ENCODE assay signal across 1 cellular context in the genomic region with DNA sequence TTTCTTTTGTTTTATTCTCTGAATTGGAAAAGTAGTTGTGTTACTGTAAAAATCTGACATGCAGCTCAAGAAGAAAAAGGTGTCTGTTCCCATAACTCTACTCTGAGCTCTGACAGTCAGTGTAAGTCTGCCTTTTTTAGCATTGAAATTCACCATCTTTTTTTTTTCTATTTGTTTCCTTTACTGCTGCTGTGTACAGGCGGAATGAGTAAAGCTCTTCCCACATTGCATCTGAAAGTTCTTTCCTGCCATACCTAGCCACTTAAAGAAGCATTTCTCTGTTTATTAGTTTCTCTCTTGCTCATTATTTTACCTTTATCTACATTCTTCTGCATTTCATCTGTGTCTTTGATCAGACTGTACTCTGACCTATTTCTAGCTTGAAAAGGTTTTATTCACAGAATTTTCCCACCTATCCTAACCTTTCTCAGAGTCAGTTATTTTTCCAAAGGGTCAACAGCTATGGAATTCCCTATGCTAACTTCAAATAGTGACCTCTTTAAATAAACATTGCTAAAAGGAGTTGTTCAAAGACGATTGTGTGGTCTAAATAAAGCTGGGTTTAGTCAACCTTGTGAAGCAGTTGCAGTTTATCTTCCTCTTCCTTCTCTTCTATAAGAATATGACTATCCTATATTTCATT.
TF ChIP-seq lines count a peak whose summit lies in the region.

No MANE protein-coding gene starts in this region.

TF ChIP-seq in HepG2, 621 proteins besides CTCF, POLR2A, EP300 and RAD21 (continued from another document and continues in another):
- TF ChIP-seq DMAP1 (CRISPR knock-in tag; IDR thresholded peaks at IDR 0.05), result peak; percentile 62
- TF ChIP-seq RARA (CRISPR knock-in tag; IDR thresholded peaks at IDR 0.05), result peak; percentile 97
- TF ChIP-seq HOXA5 (CRISPR knock-in tag; IDR thresholded peaks at IDR 0.05), result peak; percentile 63; the same call in 1 of the 2 replicates
- no peak for TF ChIP-seq TCF12 (IDR thresholded peaks at IDR 0.05)
- peak; percentile 66; the same call in 1 of the 2 replicates for TF ChIP-seq TCF12 (CRISPR knock-in tag; IDR thresholded peaks at IDR 0.05)
- TF ChIP-seq, protein P1, sequence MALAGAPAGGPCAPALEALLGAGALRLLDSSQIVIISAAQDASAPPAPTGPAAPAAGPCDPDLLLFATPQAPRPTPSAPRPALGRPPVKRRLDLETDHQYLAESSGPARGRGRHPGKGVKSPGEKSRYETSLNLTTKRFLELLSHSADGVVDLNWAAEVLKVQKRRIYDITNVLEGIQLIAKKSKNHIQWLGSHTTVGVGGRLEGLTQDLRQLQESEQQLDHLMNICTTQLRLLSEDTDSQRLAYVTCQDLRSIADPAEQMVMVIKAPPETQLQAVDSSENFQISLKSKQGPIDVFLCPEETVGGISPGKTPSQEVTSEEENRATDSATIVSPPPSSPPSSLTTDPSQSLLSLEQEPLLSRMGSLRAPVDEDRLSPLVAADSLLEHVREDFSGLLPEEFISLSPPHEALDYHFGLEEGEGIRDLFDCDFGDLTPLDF (CRISPR knock-in tag; IDR thresholded peaks at IDR 0.05), result peak; percentile 15; the same call in 1 of the 2 replicates
- peak; percentile 92 for TF ChIP-seq TCF7L2 (IDR thresholded peaks at IDR 0.05; ENCODE audit: low read depth, low read length)
- no peak for TF ChIP-seq NFYB (CRISPR knock-in tag; IDR thresholded peaks at IDR 0.05)
- TF ChIP-seq ZNF326 (CRISPR knock-in tag; IDR thresholded peaks at IDR 0.05; ENCODE audit: borderline replicate concordance), result no peak
- peak; percentile 87 for TF ChIP-seq ZSCAN9 (CRISPR knock-in tag; IDR thresholded peaks at IDR 0.05; ENCODE audit: borderline replicate concordance)
- TF ChIP-seq, protein P2, sequence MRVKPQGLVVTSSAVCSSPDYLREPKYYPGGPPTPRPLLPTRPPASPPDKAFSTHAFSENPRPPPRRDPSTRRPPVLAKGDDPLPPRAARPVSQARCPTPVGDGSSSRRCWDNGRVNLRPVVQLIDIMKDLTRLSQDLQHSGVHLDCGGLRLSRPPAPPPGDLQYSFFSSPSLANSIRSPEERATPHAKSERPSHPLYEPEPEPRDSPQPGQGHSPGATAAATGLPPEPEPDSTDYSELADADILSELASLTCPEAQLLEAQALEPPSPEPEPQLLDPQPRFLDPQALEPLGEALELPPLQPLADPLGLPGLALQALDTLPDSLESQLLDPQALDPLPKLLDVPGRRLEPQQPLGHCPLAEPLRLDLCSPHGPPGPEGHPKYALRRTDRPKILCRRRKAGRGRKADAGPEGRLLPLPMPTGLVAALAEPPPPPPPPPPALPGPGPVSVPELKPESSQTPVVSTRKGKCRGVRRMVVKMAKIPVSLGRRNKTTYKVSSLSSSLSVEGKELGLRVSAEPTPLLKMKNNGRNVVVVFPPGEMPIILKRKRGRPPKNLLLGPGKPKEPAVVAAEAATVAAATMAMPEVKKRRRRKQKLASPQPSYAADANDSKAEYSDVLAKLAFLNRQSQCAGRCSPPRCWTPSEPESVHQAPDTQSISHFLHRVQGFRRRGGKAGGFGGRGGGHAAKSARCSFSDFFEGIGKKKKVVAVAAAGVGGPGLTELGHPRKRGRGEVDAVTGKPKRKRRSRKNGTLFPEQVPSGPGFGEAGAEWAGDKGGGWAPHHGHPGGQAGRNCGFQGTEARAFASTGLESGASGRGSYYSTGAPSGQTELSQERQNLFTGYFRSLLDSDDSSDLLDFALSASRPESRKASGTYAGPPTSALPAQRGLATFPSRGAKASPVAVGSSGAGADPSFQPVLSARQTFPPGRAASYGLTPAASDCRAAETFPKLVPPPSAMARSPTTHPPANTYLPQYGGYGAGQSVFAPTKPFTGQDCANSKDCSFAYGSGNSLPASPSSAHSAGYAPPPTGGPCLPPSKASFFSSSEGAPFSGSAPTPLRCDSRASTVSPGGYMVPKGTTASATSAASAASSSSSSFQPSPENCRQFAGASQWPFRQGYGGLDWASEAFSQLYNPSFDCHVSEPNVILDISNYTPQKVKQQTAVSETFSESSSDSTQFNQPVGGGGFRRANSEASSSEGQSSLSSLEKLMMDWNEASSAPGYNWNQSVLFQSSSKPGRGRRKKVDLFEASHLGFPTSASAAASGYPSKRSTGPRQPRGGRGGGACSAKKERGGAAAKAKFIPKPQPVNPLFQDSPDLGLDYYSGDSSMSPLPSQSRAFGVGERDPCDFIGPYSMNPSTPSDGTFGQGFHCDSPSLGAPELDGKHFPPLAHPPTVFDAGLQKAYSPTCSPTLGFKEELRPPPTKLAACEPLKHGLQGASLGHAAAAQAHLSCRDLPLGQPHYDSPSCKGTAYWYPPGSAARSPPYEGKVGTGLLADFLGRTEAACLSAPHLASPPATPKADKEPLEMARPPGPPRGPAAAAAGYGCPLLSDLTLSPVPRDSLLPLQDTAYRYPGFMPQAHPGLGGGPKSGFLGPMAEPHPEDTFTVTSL (CRISPR knock-in tag; IDR thresholded peaks at IDR 0.05; ENCODE audit: borderline replicate concordance), result peak; percentile 98
- TF ChIP-seq ATF7 (IDR thresholded peaks at IDR 0.05), result peak; percentile 66
- TF ChIP-seq ATF7 (CRISPR knock-in tag; IDR thresholded peaks at IDR 0.05), result no peak
- peak; percentile 97 for TF ChIP-seq TCF7 (IDR thresholded peaks at IDR 0.05; ENCODE audit: low read depth)
- peak; percentile 79 for TF ChIP-seq HHEX (CRISPR knock-in tag; IDR thresholded peaks at IDR 0.05)
- no peak for TF ChIP-seq ZFP82 (CRISPR knock-in tag; IDR thresholded peaks at IDR 0.05; ENCODE audit: borderline replicate concordance)
- TF ChIP-seq ZNF510 (CRISPR knock-in tag; IDR thresholded peaks at IDR 0.05; ENCODE audit: low read depth), result 0 out of 2 replicates have a peak, but pooled peaks have one; percentile 75
- peak; percentile 81 for TF ChIP-seq JUN (CRISPR knock-in tag; IDR thresholded peaks at IDR 0.05)
- TF ChIP-seq ZNF24 (IDR thresholded peaks at IDR 0.05), result peak; percentile 65
- TF ChIP-seq FOXA1 (IDR thresholded peaks at IDR 0.05), result peak; percentile 92
- TF ChIP-seq FOXA1 (CRISPR knock-in tag; IDR thresholded peaks at IDR 0.05), result peak; percentile 92
- peak; percentile 91 for TF ChIP-seq TEAD3 (CRISPR knock-in tag; optimal IDR thresholded peaks at IDR 0.05; ENCODE audit: borderline replicate concordance)
- no peak; the same call in 1 of the 2 replicates for TF ChIP-seq THYN1 (CRISPR knock-in tag; IDR thresholded peaks at IDR 0.05; ENCODE audit: borderline replicate concordance, low read depth)
- TF ChIP-seq FOXK1 (CRISPR knock-in tag; IDR thresholded peaks at IDR 0.05; ENCODE audit: borderline replicate concordance, low read depth), result peak; percentile 82
- peak; percentile 58; the same call in 1 of the 2 replicates for TF ChIP-seq ZSCAN20 (CRISPR knock-in tag; IDR thresholded peaks at IDR 0.05; ENCODE audit: borderline replicate concordance)
- TF ChIP-seq NCOR1 (IDR thresholded peaks at IDR 0.05; ENCODE audit: borderline replicate concordance, low read length), result peak; percentile 94
- no peak for TF ChIP-seq NONO (IDR thresholded peaks at IDR 0.05)
- 0 out of 2 replicates have a peak, but pooled peaks have one; percentile 52 for TF ChIP-seq NONO (CRISPR knock-in tag; conservative IDR thresholded peaks at IDR 0.05)
- TF ChIP-seq ZFP36L1 (CRISPR knock-in tag; IDR thresholded peaks at IDR 0.05), result peak; percentile 79; the same call in 1 of the 2 replicates
- peak; percentile 57; the same call in 1 of the 2 replicates for TF ChIP-seq YEATS4 (CRISPR knock-in tag; IDR thresholded peaks at IDR 0.05; ENCODE audit: borderline replicate concordance)
- TF ChIP-seq CBX5 (CRISPR knock-in tag; IDR thresholded peaks at IDR 0.05; ENCODE audit: borderline replicate concordance), result no peak
- TF ChIP-seq ZNF83 (CRISPR knock-in tag; IDR thresholded peaks at IDR 0.05; ENCODE audit: borderline replicate concordance), result no peak
- no peak for TF ChIP-seq ZFP36L2 (CRISPR knock-in tag; IDR thresholded peaks at IDR 0.05)
- TF ChIP-seq, protein P3, sequence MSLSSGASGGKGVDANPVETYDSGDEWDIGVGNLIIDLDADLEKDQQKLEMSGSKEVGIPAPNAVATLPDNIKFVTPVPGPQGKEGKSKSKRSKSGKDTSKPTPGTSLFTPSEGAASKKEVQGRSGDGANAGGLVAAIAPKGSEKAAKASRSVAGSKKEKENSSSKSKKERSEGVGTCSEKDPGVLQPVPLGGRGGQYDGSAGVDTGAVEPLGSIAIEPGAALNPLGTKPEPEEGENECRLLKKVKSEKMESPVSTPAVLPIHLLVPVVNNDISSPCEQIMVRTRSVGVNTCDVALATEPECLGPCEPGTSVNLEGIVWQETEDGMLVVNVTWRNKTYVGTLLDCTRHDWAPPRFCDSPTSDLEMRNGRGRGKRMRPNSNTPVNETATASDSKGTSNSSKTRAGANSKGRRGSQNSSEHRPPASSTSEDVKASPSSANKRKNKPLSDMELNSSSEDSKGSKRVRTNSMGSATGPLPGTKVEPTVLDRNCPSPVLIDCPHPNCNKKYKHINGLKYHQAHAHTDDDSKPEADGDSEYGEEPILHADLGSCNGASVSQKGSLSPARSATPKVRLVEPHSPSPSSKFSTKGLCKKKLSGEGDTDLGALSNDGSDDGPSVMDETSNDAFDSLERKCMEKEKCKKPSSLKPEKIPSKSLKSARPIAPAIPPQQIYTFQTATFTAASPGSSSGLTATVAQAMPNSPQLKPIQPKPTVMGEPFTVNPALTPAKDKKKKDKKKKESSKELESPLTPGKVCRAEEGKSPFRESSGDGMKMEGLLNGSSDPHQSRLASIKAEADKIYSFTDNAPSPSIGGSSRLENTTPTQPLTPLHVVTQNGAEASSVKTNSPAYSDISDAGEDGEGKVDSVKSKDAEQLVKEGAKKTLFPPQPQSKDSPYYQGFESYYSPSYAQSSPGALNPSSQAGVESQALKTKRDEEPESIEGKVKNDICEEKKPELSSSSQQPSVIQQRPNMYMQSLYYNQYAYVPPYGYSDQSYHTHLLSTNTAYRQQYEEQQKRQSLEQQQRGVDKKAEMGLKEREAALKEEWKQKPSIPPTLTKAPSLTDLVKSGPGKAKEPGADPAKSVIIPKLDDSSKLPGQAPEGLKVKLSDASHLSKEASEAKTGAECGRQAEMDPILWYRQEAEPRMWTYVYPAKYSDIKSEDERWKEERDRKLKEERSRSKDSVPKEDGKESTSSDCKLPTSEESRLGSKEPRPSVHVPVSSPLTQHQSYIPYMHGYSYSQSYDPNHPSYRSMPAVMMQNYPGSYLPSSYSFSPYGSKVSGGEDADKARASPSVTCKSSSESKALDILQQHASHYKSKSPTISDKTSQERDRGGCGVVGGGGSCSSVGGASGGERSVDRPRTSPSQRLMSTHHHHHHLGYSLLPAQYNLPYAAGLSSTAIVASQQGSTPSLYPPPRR (CRISPR knock-in tag; IDR thresholded peaks at IDR 0.05; ENCODE audit: borderline replicate concordance), result peak; percentile 95
- no peak; the same call in 1 of the 2 replicates for TF ChIP-seq HMG20B (CRISPR knock-in tag; conservative IDR thresholded peaks at IDR 0.05)
- TF ChIP-seq, protein P4, sequence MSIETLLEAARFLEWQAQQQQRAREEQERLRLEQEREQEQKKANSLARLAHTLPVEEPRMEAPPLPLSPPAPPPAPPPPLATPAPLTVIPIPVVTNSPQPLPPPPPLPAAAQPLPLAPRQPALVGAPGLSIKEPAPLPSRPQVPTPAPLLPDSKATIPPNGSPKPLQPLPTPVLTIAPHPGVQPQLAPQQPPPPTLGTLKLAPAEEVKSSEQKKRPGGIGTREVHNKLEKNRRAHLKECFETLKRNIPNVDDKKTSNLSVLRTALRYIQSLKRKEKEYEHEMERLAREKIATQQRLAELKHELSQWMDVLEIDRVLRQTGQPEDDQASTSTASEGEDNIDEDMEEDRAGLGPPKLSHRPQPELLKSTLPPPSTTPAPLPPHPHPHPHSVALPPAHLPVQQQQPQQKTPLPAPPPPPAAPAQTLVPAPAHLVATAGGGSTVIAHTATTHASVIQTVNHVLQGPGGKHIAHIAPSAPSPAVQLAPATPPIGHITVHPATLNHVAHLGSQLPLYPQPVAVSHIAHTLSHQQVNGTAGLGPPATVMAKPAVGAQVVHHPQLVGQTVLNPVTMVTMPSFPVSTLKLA (IDR thresholded peaks at IDR 0.05), result no peak
- peak; percentile 77; the same call in 1 of the 2 replicates for TF ChIP-seq SOX13 (IDR thresholded peaks at IDR 0.05)
- peak in 1 of 2 experiments; percentile 96; a peak in 2 of 4 replicates for TF ChIP-seq SOX13 (CRISPR knock-in tag; conservative IDR thresholded peaks at IDR 0.05 in 1 of 2, IDR thresholded peaks at IDR 0.05 in 1 of 2)
- peak; percentile 57; the same call in 1 of the 2 replicates for TF ChIP-seq SATB2 (CRISPR knock-in tag; IDR thresholded peaks at IDR 0.05)
- peak; percentile 76; the same call in 1 of the 2 replicates for TF ChIP-seq TARDBP (CRISPR knock-in tag; IDR thresholded peaks at IDR 0.05)
- 0 out of 2 replicates have a peak, but pooled peaks have one; percentile 50 for TF ChIP-seq ZNF557 (CRISPR knock-in tag; IDR thresholded peaks at IDR 0.05)
- TF ChIP-seq SMARCE1 (IDR thresholded peaks at IDR 0.05; ENCODE audit: borderline replicate concordance), result peak; percentile 77; the same call in 1 of the 2 replicates
- no peak for TF ChIP-seq CBX1 (IDR thresholded peaks at IDR 0.05; ENCODE audit: low read depth)
- TF ChIP-seq, protein P5, sequence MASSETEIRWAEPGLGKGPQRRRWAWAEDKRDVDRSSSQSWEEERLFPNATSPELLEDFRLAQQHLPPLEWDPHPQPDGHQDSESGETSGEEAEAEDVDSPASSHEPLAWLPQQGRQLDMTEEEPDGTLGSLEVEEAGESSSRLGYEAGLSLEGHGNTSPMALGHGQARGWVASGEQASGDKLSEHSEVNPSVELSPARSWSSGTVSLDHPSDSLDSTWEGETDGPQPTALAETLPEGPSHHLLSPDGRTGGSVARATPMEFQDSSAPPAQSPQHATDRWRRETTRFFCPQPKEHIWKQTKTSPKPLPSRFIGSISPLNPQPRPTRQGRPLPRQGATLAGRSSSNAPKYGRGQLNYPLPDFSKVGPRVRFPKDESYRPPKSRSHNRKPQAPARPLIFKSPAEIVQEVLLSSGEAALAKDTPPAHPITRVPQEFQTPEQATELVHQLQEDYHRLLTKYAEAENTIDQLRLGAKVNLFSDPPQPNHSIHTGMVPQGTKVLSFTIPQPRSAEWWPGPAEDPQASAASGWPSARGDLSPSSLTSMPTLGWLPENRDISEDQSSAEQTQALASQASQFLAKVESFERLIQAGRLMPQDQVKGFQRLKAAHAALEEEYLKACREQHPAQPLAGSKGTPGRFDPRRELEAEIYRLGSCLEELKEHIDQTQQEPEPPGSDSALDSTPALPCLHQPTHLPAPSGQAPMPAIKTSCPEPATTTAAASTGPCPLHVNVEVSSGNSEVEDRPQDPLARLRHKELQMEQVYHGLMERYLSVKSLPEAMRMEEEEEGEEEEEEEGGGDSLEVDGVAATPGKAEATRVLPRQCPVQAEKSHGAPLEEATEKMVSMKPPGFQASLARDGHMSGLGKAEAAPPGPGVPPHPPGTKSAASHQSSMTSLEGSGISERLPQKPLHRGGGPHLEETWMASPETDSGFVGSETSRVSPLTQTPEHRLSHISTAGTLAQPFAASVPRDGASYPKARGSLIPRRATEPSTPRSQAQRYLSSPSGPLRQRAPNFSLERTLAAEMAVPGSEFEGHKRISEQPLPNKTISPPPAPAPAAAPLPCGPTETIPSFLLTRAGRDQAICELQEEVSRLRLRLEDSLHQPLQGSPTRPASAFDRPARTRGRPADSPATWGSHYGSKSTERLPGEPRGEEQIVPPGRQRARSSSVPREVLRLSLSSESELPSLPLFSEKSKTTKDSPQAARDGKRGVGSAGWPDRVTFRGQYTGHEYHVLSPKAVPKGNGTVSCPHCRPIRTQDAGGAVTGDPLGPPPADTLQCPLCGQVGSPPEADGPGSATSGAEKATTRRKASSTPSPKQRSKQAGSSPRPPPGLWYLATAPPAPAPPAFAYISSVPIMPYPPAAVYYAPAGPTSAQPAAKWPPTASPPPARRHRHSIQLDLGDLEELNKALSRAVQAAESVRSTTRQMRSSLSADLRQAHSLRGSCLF (CRISPR knock-in tag; IDR thresholded peaks at IDR 0.05; ENCODE audit: borderline replicate concordance), result no peak
- TF ChIP-seq ELF3 (CRISPR knock-in tag; IDR thresholded peaks at IDR 0.05), result peak; percentile 95
- peak; percentile 35; the same call in 1 of the 2 replicates for TF ChIP-seq TGIF2 (CRISPR knock-in tag; IDR thresholded peaks at IDR 0.05)
- TF ChIP-seq ZMYM2 (CRISPR knock-in tag; IDR thresholded peaks at IDR 0.05), result peak; percentile 41; the same call in 1 of the 2 replicates
- TF ChIP-seq MED1 (CRISPR knock-in tag; IDR thresholded peaks at IDR 0.05), result peak; percentile 93
